ENCODE assay signal across 19 cellular contexts in the genomic region with DNA sequence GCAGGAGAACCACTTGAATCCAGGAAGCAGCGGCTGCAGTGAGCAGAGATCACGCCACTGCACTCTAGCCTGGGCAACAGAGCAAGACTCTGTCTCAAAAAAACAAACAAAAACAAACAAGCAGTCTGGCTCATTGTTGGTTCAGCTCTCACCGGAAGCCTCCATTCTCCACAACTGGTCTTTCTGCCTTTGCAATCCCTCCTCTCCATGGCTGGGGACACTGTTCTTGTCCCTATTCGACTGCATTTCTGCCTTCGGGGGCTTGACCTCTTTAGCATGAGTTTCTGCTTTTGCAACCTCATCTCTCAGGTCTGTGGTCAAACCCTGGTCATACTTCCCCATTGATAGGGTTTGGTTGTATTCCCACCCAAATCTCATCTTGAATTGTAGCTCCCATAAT.
"Had no signal": no experiment of that assay in that cellular context is flagged by ENCODE, and none has a peak within 500 bp of the region (broad histone marks: within the 10 kb centered on the region; RNA-seq: fewer than 3 reads in every experiment).

No MANE protein-coding gene starts in this region.

- DNase-seq: dermis blood vessel endothelial cell; foreskin keratinocyte; head of caudate nucleus; left colon; left ventricle myocardium superior; mesendoderm; naive B cell; psoas muscle; retina; right lobe of liver; stimulated activated CD4-positive, alpha-beta T cell treated with anti-CD3 and anti-CD28 coated beads, Interleukin-4, amount 100 ng/mL, for 24 hours; tibial artery; upper lobe of left lung; uterus had no signal

- H3K27me3 ChIP-seq: foreskin keratinocyte, hepatocyte, right lobe of liver, tibial artery, upper lobe of left lung, uterus had no signal

- H3K27ac ChIP-seq: foreskin keratinocyte, hepatocyte, psoas muscle, right lobe of liver, tibial artery, upper lobe of left lung, uterus had no signal

- H3K9me3 ChIP-seq: psoas muscle, right lobe of liver, tibial artery, upper lobe of left lung, uterus had no signal

- H3K36me3 Mint-ChIP-seq: stimulated activated memory B cell treated with anti-CD40 and anti-IgM and Interleukin-4, amounts not matched to agents 10 μg/mL and 1 μg/mL and 100 μg/mL, for 72 hours had no signal

- H3K4me1 Mint-ChIP-seq: nephron; stimulated activated memory B cell treated with anti-CD40 and anti-IgM and Interleukin-4, amounts not matched to agents 10 μg/mL and 1 μg/mL and 100 μg/mL, for 72 hours had no signal

- H3K27ac Mint-ChIP-seq: nephron; stimulated activated memory B cell treated with anti-CD40 and anti-IgM and Interleukin-4, amounts not matched to agents 10 μg/mL and 1 μg/mL and 100 μg/mL, for 72 hours; stimulated activated naive CD8-positive, alpha-beta T cell treated with anti-CD3 and anti-CD28 coated beads, Interleukin-15, Interleukin-2, amounts not matched to agents 100 ng/mL and 50 ng/mL, for 24 hours had no signal

- H3K9me3 Mint-ChIP-seq: nephron; stimulated activated naive CD8-positive, alpha-beta T cell treated with anti-CD3 and anti-CD28 coated beads, Interleukin-15, Interleukin-2, amounts not matched to agents 100 ng/mL and 50 ng/mL, for 24 hours had no signal

- H3K36me3 ChIP-seq: right lobe of liver, tibial artery, upper lobe of left lung, uterus had no signal

- H3K4me3 ChIP-seq: hepatocyte, lung, psoas muscle, right lobe of liver, tibial artery, upper lobe of left lung, uterus had no signal

- H3K4me1 ChIP-seq: psoas muscle, right lobe of liver, tibial artery, upper lobe of left lung, uterus had no signal

- H3K4me3 Mint-ChIP-seq: naive B cell; nephron; stimulated activated memory B cell treated with anti-CD40 and anti-IgM and Interleukin-4, amounts not matched to agents 10 μg/mL and 1 μg/mL and 100 μg/mL, for 72 hours; stimulated activated naive CD8-positive, alpha-beta T cell treated with anti-CD3 and anti-CD28 coated beads, Interleukin-15, Interleukin-2, amounts not matched to agents 100 ng/mL and 50 ng/mL, for 24 hours had no signal
